Comparison of ENCODE assay signal across 1 cellular context in genomic region chr16:50166511-50167500, GRCh38.
A peak's percentile ranks its signal among the peaks of the same experiment; 100 is the strongest.
TF ChIP-seq lines count a peak whose summit lies in the region.

No MANE protein-coding gene starts in this region.

TF ChIP-seq in HepG2, 621 proteins besides CTCF, POLR2A, EP300 and RAD21 (continued from another document and continues in another):
- TF ChIP-seq ZHX1 (CRISPR knock-in tag; IDR thresholded peaks at IDR 0.05; ENCODE audit: low read depth) (no peak), YY1 (IDR thresholded peaks at IDR 0.05; ENCODE audit: insufficient read depth, insufficient replicate concordance, low read depth, low read length) (no peak), ELF1 (CRISPR knock-in tag; IDR thresholded peaks at IDR 0.05) (no peak), ZFX (CRISPR knock-in tag; IDR thresholded peaks at IDR 0.05; ENCODE audit: low read depth) (peak; percentile 54; the same call in 1 of the 2 replicates), THAP11 (CRISPR knock-in tag; IDR thresholded peaks at IDR 0.05) (0 out of 2 replicates have a peak, but pooled peaks have one; percentile 10), PRPF4 (IDR thresholded peaks at IDR 0.05; ENCODE audit: low read depth, low read length, poor library complexity, severe bottlenecking) (peak; percentile 52), ZNF781 (CRISPR knock-in tag; IDR thresholded peaks at IDR 0.05; ENCODE audit: borderline replicate concordance, not compliant biosample characterization) (no peak), ZNF362 (CRISPR knock-in tag; IDR thresholded peaks at IDR 0.05; ENCODE audit: borderline replicate concordance) (0 out of 2 replicates have a peak, but pooled peaks have one; percentile 44), ZBTB33 (CRISPR knock-in tag; IDR thresholded peaks at IDR 0.05) (peak; percentile 46; the same call in 1 of the 2 replicates), RARG (CRISPR knock-in tag; IDR thresholded peaks at IDR 0.05; ENCODE audit: low read depth) (no peak), CBFB (CRISPR knock-in tag; IDR thresholded peaks at IDR 0.05) (no peak), KMT2A (CRISPR knock-in tag; IDR thresholded peaks at IDR 0.05) (peak; percentile 39; the same call in 1 of the 2 replicates), MXD3 (CRISPR knock-in tag; IDR thresholded peaks at IDR 0.05) (no peak), HOXA3 (CRISPR knock-in tag; IDR thresholded peaks at IDR 0.05) (peak; percentile 67; the same call in 1 of the 2 replicates), CREBL2 (CRISPR knock-in tag; IDR thresholded peaks at IDR 0.05; ENCODE audit: borderline replicate concordance) (no peak), HOMEZ (CRISPR knock-in tag; IDR thresholded peaks at IDR 0.05; ENCODE audit: low read depth) (peak; percentile 55; the same call in 1 of the 2 replicates), SP5 (CRISPR knock-in tag; IDR thresholded peaks at IDR 0.05; ENCODE audit: borderline replicate concordance, low read depth) (no peak), ZNF318 (CRISPR knock-in tag; IDR thresholded peaks at IDR 0.05) (no peak), MAFK (conservative IDR thresholded peaks at IDR 0.05 in 1 of 2, IDR thresholded peaks at IDR 0.05 in 1 of 2; ENCODE audit: low read length in 2 of 2) (no peak), AHDC1 (CRISPR knock-in tag; IDR thresholded peaks at IDR 0.05; ENCODE audit: borderline replicate concordance) (no peak), ZNF850 (CRISPR knock-in tag; conservative IDR thresholded peaks at IDR 0.05) (no peak), HNRNPUL1 (IDR thresholded peaks at IDR 0.05; ENCODE audit: low read depth, low read length) (no peak), ZNF343 (CRISPR knock-in tag; IDR thresholded peaks at IDR 0.05) (no peak), ZNF337 (CRISPR knock-in tag; IDR thresholded peaks at IDR 0.05; ENCODE audit: borderline replicate concordance, low read depth) (no peak), GTF3A (CRISPR knock-in tag; conservative IDR thresholded peaks at IDR 0.05) (no peak), ZMYM4 (CRISPR knock-in tag; IDR thresholded peaks at IDR 0.05) (peak; percentile 63; the same call in 1 of the 2 replicates), ZNF878 (CRISPR knock-in tag; IDR thresholded peaks at IDR 0.05) (no peak), JUN (CRISPR knock-in tag; IDR thresholded peaks at IDR 0.05) (no peak), RORA (CRISPR knock-in tag; IDR thresholded peaks at IDR 0.05) (no peak), KDM5B (CRISPR knock-in tag; IDR thresholded peaks at IDR 0.05; ENCODE audit: borderline replicate concordance) (no peak), ZNF564 (CRISPR knock-in tag; IDR thresholded peaks at IDR 0.05) (no peak), ZNF431 (CRISPR knock-in tag; IDR thresholded peaks at IDR 0.05; ENCODE audit: borderline replicate concordance, low read depth) (no peak), IRF2 (CRISPR knock-in tag; IDR thresholded peaks at IDR 0.05) (no peak), ZNF670 (CRISPR knock-in tag; IDR thresholded peaks at IDR 0.05; ENCODE audit: borderline replicate concordance) (0 out of 2 replicates have a peak, but pooled peaks have one; percentile 19), ATF7 (IDR thresholded peaks at IDR 0.05) (no peak), ATF7 (CRISPR knock-in tag; IDR thresholded peaks at IDR 0.05) (no peak), HNF4G (IDR thresholded peaks at IDR 0.05; ENCODE audit: borderline replicate concordance, low read depth, low read length) (peak; percentile 45; the same call in 1 of the 2 replicates), HNF4G (CRISPR knock-in tag; IDR thresholded peaks at IDR 0.05; ENCODE audit: borderline replicate concordance, low read depth) (no peak), ZNF788 (CRISPR knock-in tag; IDR thresholded peaks at IDR 0.05; ENCODE audit: borderline replicate concordance) (peak; percentile 7; the same call in 1 of the 2 replicates)
